ENCODE assay signal across 17 cellular contexts in the genomic region with DNA sequence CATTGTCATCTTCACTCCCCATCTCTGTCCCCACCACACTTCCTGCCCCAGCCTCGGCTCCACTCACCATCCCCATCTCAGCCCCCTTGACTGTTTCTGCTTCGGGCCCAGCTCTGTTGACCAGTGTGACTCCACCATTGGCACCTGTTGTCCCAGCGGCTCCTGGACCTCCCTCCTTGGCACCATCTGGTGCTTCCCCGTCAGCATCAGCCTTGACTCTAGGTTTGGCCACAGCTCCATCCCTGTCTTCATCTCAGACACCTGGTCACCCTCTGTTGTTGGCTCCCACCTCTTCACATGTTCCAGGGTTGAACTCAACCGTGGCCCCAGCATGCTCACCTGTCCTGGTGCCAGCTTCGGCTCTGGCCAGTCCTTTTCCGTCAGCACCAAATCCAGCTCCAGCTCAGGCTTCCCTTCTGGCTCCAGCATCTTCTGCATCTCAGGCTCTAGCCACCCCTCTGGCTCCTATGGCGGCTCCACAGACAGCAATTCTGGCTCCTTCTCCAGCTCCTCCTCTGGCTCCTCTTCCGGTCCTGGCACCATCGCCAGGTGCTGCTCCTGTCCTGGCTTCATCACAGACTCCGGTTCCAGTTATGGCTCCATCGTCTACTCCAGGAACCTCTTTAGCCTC. TPM values are rescaled to one million over a fixed set of nuclear protein-coding genes. Genes with fewer than 3 reads are reported as not detected.
DNase-seq lines count a peak whose midpoint lies in the region; ATAC-seq, FAIRE-seq and TF ChIP-seq lines count a peak whose summit lies in the region.
"Had no signal": no experiment of that assay in that cellular context is flagged by ENCODE, and none has a peak within 500 bp of the region (broad histone marks: within the 10 kb centered on the region; RNA-seq: fewer than 3 reads in every experiment).

No MANE protein-coding gene starts in this region.

- TSS peak; percentile 22 for BruUV-seq in HepG2 (replicated peaks; lab: Mats Ljungman, UMichigan)

- H3K36me3 ChIP-seq in heart right ventricle (peaks cover 4 to 100% (median 57%) of the 10 kb centered on the region in 9 donors), HepG2 (replicated peaks in 1 of 2; ENCODE audit: control insufficient read depth in 1 of 2, insufficient read depth in 2 of 2, low read length in 2 of 2) (peaks cover 63 to 81% of the 10 kb centered on the region in 2 experiments)

- no peak for TF ChIP-seq CTCF in heart right ventricle (IDR thresholded peaks at IDR 0.05)
- TF ChIP-seq CTCF in HepG2 (CRISPR knock-in tag; IDR thresholded peaks at IDR 0.05) = no peak

- no peak for TF ChIP-seq EP300 in HepG2 (IDR thresholded peaks at IDR 0.05; ENCODE audit: low read depth in 2 of 2, low read length in 2 of 2)
- TF ChIP-seq EP300 in HepG2 (CRISPR knock-in tag; IDR thresholded peaks at IDR 0.05; ENCODE audit: borderline replicate concordance) = no peak

- no peak for FAIRE-seq in HepG2 (lab: Jason Lieb, UNC)

- H4K20me1 ChIP-seq in HepG2 (ENCODE audit: insufficient read depth, low read length) = no peaks in the 10 kb centered on the region; the same call in 1 of the 2 replicates

- no peak overlapping the region for H3K4me2 ChIP-seq in HepG2 (ENCODE audit: low read depth, low read length)

- H3K4me1 ChIP-seq in heart right ventricle = peaks cover 0 to 27% (median 0%) of the 10 kb centered on the region in 9 donors
- H3K4me1 ChIP-seq in HepG2 (ENCODE audit: insufficient read depth, low read length) = no peaks in the 10 kb centered on the region
- H3K4me1 ChIP-seq: right atrium auricular region, upper lobe of right lung had no signal

- peak overlapping the region; percentile 7 for H3K27ac Mint-ChIP-seq in activated naive CD8-positive, alpha-beta T cell treated with anti-CD3 and anti-CD28 coated beads, Interleukin-2, amount 50 U/mL, for 24 hours

- in situ Hi-C loops in HepG2 (cut with HindIII; ENCODE audit: extremely low pct_ligation_motif_present, low pct_unique_long_range_greater_than_20kb) = no loop called here

- H2AFZ ChIP-seq in HepG2 (ENCODE audit: low read length) = no peak overlapping the region

- TF ChIP-seq POLR2A in HepG2 (IDR thresholded peaks at IDR 0.05; ENCODE audit: insufficient read depth in 1 of 2, low read depth in 2 of 2, low read length in 2 of 2) = no peak

- no peak overlapping the region for H3K9ac ChIP-seq in HepG2 (ENCODE audit: insufficient read depth, low read depth, low read length)

- 87 to 89% methylated on average over 12 of the region's 12 CpGs for WGBS in heart right ventricle, 2 donors
- WGBS in HepG2 (ENCODE audit: low lambda C conversion rate) = 96% methylated on average over 12 of the region's 12 CpGs

- POLR2A ChIA-PET in HepG2 (lab: Yijun Ruan, JAX) = interaction anchor here (0.9 to 1.3 kb wide), 4 partner anchors 14 to 51 kb away, joined by 3 to 4 read pairs (median 3); partner anchors contain the start of gene PHKG2

- no peaks in the 10 kb centered on the region for H3K9me3 Mint-ChIP-seq in activated naive CD8-positive, alpha-beta T cell treated with anti-CD3 and anti-CD28 coated beads, Interleukin-2, amount 50 U/mL, for 24 hours

- H3K36me3 Mint-ChIP-seq in activated naive CD8-positive, alpha-beta T cell treated with anti-CD3 and anti-CD28 coated beads, Interleukin-2, amount 50 U/mL, for 24 hours (ENCODE audit: low read depth) = peaks cover 67% of the 10 kb centered on the region

- no peaks in the 10 kb centered on the region for H3K27me3 Mint-ChIP-seq in activated naive CD8-positive, alpha-beta T cell treated with anti-CD3 and anti-CD28 coated beads, Interleukin-2, amount 50 U/mL, for 24 hours

- TF ChIP-seq RAD21 in HepG2 (CRISPR knock-in tag; IDR thresholded peaks at IDR 0.05) = no peak

- ATAC-seq in left ventricle myocardium superior (peak; percentile 4), heart right ventricle (no peak), HepG2 (no peak; the same call in 1 of the 3 replicates)
- no peak for ATAC-seq in activated naive CD8-positive, alpha-beta T cell treated with anti-CD3 and anti-CD28 coated beads, Interleukin-2, amount 50 U/mL, for 24 hours

- no peak overlapping the region for H3K4me3 ChIP-seq in heart right ventricle
- no peak overlapping the region for H3K4me3 ChIP-seq in HepG2 (replicated peaks in 1 of 3; ENCODE audit: insufficient read depth in 1 of 3, low read depth in 2 of 3, low read length in 3 of 3)
- H3K4me3 ChIP-seq: right atrium auricular region, upper lobe of right lung had no signal

- intact Hi-C loops in left ventricle myocardium superior (cut with micrococcal nuclease) = no loop called here
- intact Hi-C loops in heart right ventricle (cut with DNase I) = no loop called here
- intact Hi-C loops in HepG2 (cut with micrococcal nuclease; ENCODE audit: unreplicated experiment) = no loop called here

- H3K27ac ChIP-seq in heart right ventricle (peak overlapping the region in 3 of 10 donors; percentile 20 to 79 (median 33)), HepG2 (ENCODE audit: extremely low read length, insufficient read depth, low read length) (no peak overlapping the region), substantia nigra (ENCODE audit: low read depth, low read length, poor library complexity, severe bottlenecking) (peak overlapping the region; percentile 33)
- H3K27ac ChIP-seq: right atrium auricular region, upper lobe of right lung had no signal

- no peaks in the 10 kb centered on the region for H3K27me3 ChIP-seq in heart right ventricle
- no peaks in the 10 kb centered on the region for H3K27me3 ChIP-seq in HepG2 (ENCODE audit: control insufficient read depth in 1 of 2, insufficient read depth in 2 of 2, low read length in 2 of 2)
- H3K27me3 ChIP-seq: right atrium auricular region, upper lobe of right lung had no signal

- H3K9me3 ChIP-seq in heart right ventricle (no peaks in the 10 kb centered on the region), HepG2 (ENCODE audit: low read length) (no peaks in the 10 kb centered on the region)
- H3K9me3 ChIP-seq: right atrium auricular region, upper lobe of right lung had no signal

- CTCF ChIA-PET in HepG2 (lab: Yijun Ruan, JAX; ENCODE audit: low intra/inter-chr PET ratio, low total read pairs) = no interaction called here

- no peak overlapping the region for H3K4me3 Mint-ChIP-seq in activated naive CD8-positive, alpha-beta T cell treated with anti-CD3 and anti-CD28 coated beads, Interleukin-2, amount 50 U/mL, for 24 hours

- H3K79me2 ChIP-seq in HepG2 (ENCODE audit: insufficient read depth, low read length) = no peaks in the 10 kb centered on the region

- peaks cover 2% of the 10 kb centered on the region for H3K4me1 Mint-ChIP-seq in activated naive CD8-positive, alpha-beta T cell treated with anti-CD3 and anti-CD28 coated beads, Interleukin-2, amount 50 U/mL, for 24 hours

- DNase-seq in left ventricle myocardium superior (no peak), heart right ventricle (no peak), HepG2 (ENCODE audit: low spot score) (no peak), substantia nigra (lab: John Stamatoyannopoulos, UW) (peak in 2 of 49 donors; percentile 40 to 63), NCI-H524 (lab: John Stamatoyannopoulos, UW) (no peak), SIG-M5 (lab: John Stamatoyannopoulos, UW) (no peak)
- DNase-seq in activated naive CD8-positive, alpha-beta T cell treated with anti-CD3 and anti-CD28 coated beads, Interleukin-2, amount 50 U/mL, for 24 hours = no peak
- DNase-seq in activated CD4-positive, alpha-beta T cell treated with anti-CD3 and anti-CD28 coated beads, Interleukin-2, amount 50 U/mL, for 4 hours = no peak
- DNase-seq: amygdala; DMS153; hippocampal formation; left colon; NCI-H1048; stimulated activated CD4-positive, alpha-beta T cell treated with anti-CD3 and anti-CD28 coated beads, Interleukin-1b, Interleukin-23, amount 100 ng/mL, for 48 hours; T-helper 2 cell; upper lobe of right lung had no signal

RNA-seq across cellular contexts. Expression of gene PHKG2, which starts 24.4 kb away (rescaled TPM):
- 16.7 TPM for total RNA-seq in left ventricle myocardium superior
- 10 to 100 TPM; 12.1 to 21.3 (median 15.0) TPM for total RNA-seq in heart right ventricle
- polyA plus RNA-seq in heart right ventricle = 10 to 100 TPM; 29.1 to 40.7 TPM
- 33.9 and 37.4 TPM in 2 replicates for total RNA-seq in HepG2 (2016; rRNA removed; fragmentation: Illumina TruSeq; extraction: Trizol)
- total RNA-seq in HepG2 (2016; cell fraction: cytosol; rRNA removed; fragmentation: Illumina TruSeq; extraction: Trizol; ENCODE audit: low read depth) = 13.4 TPM in 2 replicates
- total RNA-seq in HepG2 (2016; cell fraction: insoluble cytoplasmic fraction; rRNA removed; fragmentation: Illumina TruSeq; extraction: Trizol) = 32.9 and 41.4 TPM in 2 replicates
- 23.7 and 24.3 TPM in 2 replicates for total RNA-seq in HepG2 (2016; cell fraction: membrane; rRNA removed; fragmentation: Illumina TruSeq; extraction: Trizol)
- total RNA-seq in HepG2 (2016; cell fraction: nucleus; rRNA removed; fragmentation: Illumina TruSeq; extraction: Trizol) = 39.5 and 43.1 TPM in 2 replicates
- 39.8 and 42.1 TPM in 2 replicates for polyA plus RNA-seq in HepG2 (2011; rRNA removed)
- polyA plus RNA-seq in HepG2 (2011; cell fraction: cytosol; rRNA removed) = 22.7 and 30.8 TPM in 2 replicates
- 140 and 166 TPM in 2 replicates for polyA plus RNA-seq in HepG2 (2011; cell fraction: nucleus; rRNA removed)
- 21.4 and 22.8 TPM in 2 replicates for polyA plus RNA-seq in HepG2 (2012)
- 15.4 and 16.5 TPM in 2 replicates for polyA plus RNA-seq in HepG2 (2016; cell fraction: cytosol; fragmentation: Illumina TruSeq; extraction: Trizol; ENCODE audit: low read depth)
- polyA plus RNA-seq in HepG2 (2016; cell fraction: insoluble cytoplasmic fraction; fragmentation: Illumina TruSeq; extraction: Trizol; ENCODE audit: low read depth) = 38.9 and 41.5 TPM in 2 replicates
- 21.3 and 23.8 TPM in 2 replicates for polyA plus RNA-seq in HepG2 (2016; cell fraction: membrane; fragmentation: Illumina TruSeq; extraction: Trizol; ENCODE audit: low read depth)
- 142 and 147 TPM in 2 replicates for polyA plus RNA-seq in HepG2 (2016; cell fraction: nucleus; fragmentation: Illumina TruSeq; extraction: Trizol; ENCODE audit: insufficient read depth, low read depth)
- 53.8 and 68.9 TPM in 2 replicates for polyA minus RNA-seq in HepG2 (2011; rRNA and poly(A)+ RNA removed; ENCODE audit: low replicate concordance)
- 9.0 and 12.9 TPM in 2 replicates for polyA minus RNA-seq in HepG2 (2011; cell fraction: cytosol; rRNA and poly(A)+ RNA removed)
- polyA minus RNA-seq in HepG2 (2011; cell fraction: nucleus; rRNA and poly(A)+ RNA removed) = 38.1 and 40.3 TPM in 2 replicates

RNA-seq across cellular contexts. Expression of gene SRCAP, which starts 24.9 kb away (rescaled TPM):
- total RNA-seq in left ventricle myocardium superior (49.3 TPM), heart right ventricle (10 to 100 TPM; 40.1 to 60.6 (median 46.7) TPM), HepG2 (2016; rRNA removed; fragmentation: Illumina TruSeq; extraction: Trizol) (9.0 and 27.8 TPM in 2 replicates)
- polyA plus RNA-seq in heart right ventricle (10 to 100 TPM in 1 of 2 donors, 1 to 10 TPM in 1; 2.6 to 26.3 TPM), HepG2 (2011; rRNA removed) (4.9 TPM in 2 replicates)
- 13.8 and 14.2 TPM in 2 replicates for total RNA-seq in HepG2 (2016; cell fraction: cytosol; rRNA removed; fragmentation: Illumina TruSeq; extraction: Trizol; ENCODE audit: low read depth)
- total RNA-seq in HepG2 (2016; cell fraction: insoluble cytoplasmic fraction; rRNA removed; fragmentation: Illumina TruSeq; extraction: Trizol) = 9.7 and 19.4 TPM in 2 replicates
- total RNA-seq in HepG2 (2016; cell fraction: membrane; rRNA removed; fragmentation: Illumina TruSeq; extraction: Trizol) = 6.2 and 6.3 TPM in 2 replicates
- total RNA-seq in HepG2 (2016; cell fraction: nucleus; rRNA removed; fragmentation: Illumina TruSeq; extraction: Trizol) = 19.4 and 23.7 TPM in 2 replicates
- 0.72 and 0.78 TPM in 2 replicates for polyA plus RNA-seq in HepG2 (2011; cell fraction: cytosol; rRNA removed)
- 29.7 and 43.5 TPM in 2 replicates for polyA plus RNA-seq in HepG2 (2011; cell fraction: nucleus; rRNA removed)
- 14.4 and 16.2 TPM in 2 replicates for polyA plus RNA-seq in HepG2 (2012)
- polyA plus RNA-seq in HepG2 (2016; cell fraction: cytosol; fragmentation: Illumina TruSeq; extraction: Trizol; ENCODE audit: low read depth) = 0.08 and 0.18 TPM in 2 replicates
- 4.1 and 8.0 TPM in 2 replicates for polyA plus RNA-seq in HepG2 (2016; cell fraction: insoluble cytoplasmic fraction; fragmentation: Illumina TruSeq; extraction: Trizol; ENCODE audit: low read depth)
- polyA plus RNA-seq in HepG2 (2016; cell fraction: membrane; fragmentation: Illumina TruSeq; extraction: Trizol; ENCODE audit: low read depth) = 0.25 and 0.49 TPM in 2 replicates
- polyA plus RNA-seq in HepG2 (2016; cell fraction: nucleus; fragmentation: Illumina TruSeq; extraction: Trizol; ENCODE audit: insufficient read depth, low read depth) = 43.3 and 55.9 TPM in 2 replicates
- 32.0 and 40.1 TPM in 2 replicates for polyA minus RNA-seq in HepG2 (2011; rRNA and poly(A)+ RNA removed; ENCODE audit: low replicate concordance)
- polyA minus RNA-seq in HepG2 (2011; cell fraction: cytosol; rRNA and poly(A)+ RNA removed) = 12.0 and 13.6 TPM in 2 replicates
- 24.1 and 38.5 TPM in 2 replicates for polyA minus RNA-seq in HepG2 (2011; cell fraction: nucleus; rRNA and poly(A)+ RNA removed)

RNA-seq across cellular contexts. Expression of gene CFAP119, which starts 38.0 kb away (rescaled TPM):
- total RNA-seq in left ventricle myocardium superior (1.1 TPM), heart right ventricle (1 to 10 TPM in 5 of 10 donors, under 1 TPM in 5; 0.44 to 2.2 (median 0.90) TPM), HepG2 (2016; rRNA removed; fragmentation: Illumina TruSeq; extraction: Trizol) (1.2 and 6.4 TPM in 2 replicates)
- polyA plus RNA-seq in heart right ventricle (1 to 10 TPM; 1.9 to 2.3 TPM), HepG2 (2011; rRNA removed) (4.0 and 6.4 TPM in 2 replicates)
- 0.51 and 0.71 TPM in 2 replicates for total RNA-seq in HepG2 (2016; cell fraction: cytosol; rRNA removed; fragmentation: Illumina TruSeq; extraction: Trizol; ENCODE audit: low read depth)
- total RNA-seq in HepG2 (2016; cell fraction: insoluble cytoplasmic fraction; rRNA removed; fragmentation: Illumina TruSeq; extraction: Trizol) = 1.4 and 4.0 TPM in 2 replicates
- 0.83 and 1.7 TPM in 2 replicates for total RNA-seq in HepG2 (2016; cell fraction: membrane; rRNA removed; fragmentation: Illumina TruSeq; extraction: Trizol)
- 11.6 and 12.1 TPM in 2 replicates for total RNA-seq in HepG2 (2016; cell fraction: nucleus; rRNA removed; fragmentation: Illumina TruSeq; extraction: Trizol)
- polyA plus RNA-seq in HepG2 (2011; cell fraction: cytosol; rRNA removed) = 1.3 and 2.2 TPM in 2 replicates
- 37.2 and 53.6 TPM in 2 replicates for polyA plus RNA-seq in HepG2 (2011; cell fraction: nucleus; rRNA removed)
- 0.84 and 2.1 TPM in 2 replicates for polyA plus RNA-seq in HepG2 (2012)
- 0.78 and 0.96 TPM in 2 replicates for polyA plus RNA-seq in HepG2 (2016; cell fraction: cytosol; fragmentation: Illumina TruSeq; extraction: Trizol; ENCODE audit: low read depth)
- polyA plus RNA-seq in HepG2 (2016; cell fraction: insoluble cytoplasmic fraction; fragmentation: Illumina TruSeq; extraction: Trizol; ENCODE audit: low read depth) = 0.91 and 1.5 TPM in 2 replicates
- polyA plus RNA-seq in HepG2 (2016; cell fraction: membrane; fragmentation: Illumina TruSeq; extraction: Trizol; ENCODE audit: low read depth) = 0.41 and 1.4 TPM in 2 replicates
- 22.1 and 31.9 TPM in 2 replicates for polyA plus RNA-seq in HepG2 (2016; cell fraction: nucleus; fragmentation: Illumina TruSeq; extraction: Trizol; ENCODE audit: insufficient read depth, low read depth)
- polyA minus RNA-seq in HepG2 (2011; rRNA and poly(A)+ RNA removed; ENCODE audit: low replicate concordance) = 1.5 and 16.0 TPM in 2 replicates
- 0.69 and 1.8 TPM in 2 replicates for polyA minus RNA-seq in HepG2 (2011; cell fraction: cytosol; rRNA and poly(A)+ RNA removed)
- polyA minus RNA-seq in HepG2 (2011; cell fraction: nucleus; rRNA and poly(A)+ RNA removed) = 3.7 and 5.2 TPM in 2 replicates

RNA-seq across cellular contexts. Expression of gene RNF40, which starts 38.3 kb away (rescaled TPM):
- total RNA-seq in left ventricle myocardium superior = 49.3 TPM
- total RNA-seq in heart right ventricle = 10 to 100 TPM; 33.0 to 69.9 (median 42.6) TPM
- polyA plus RNA-seq in heart right ventricle = 10 to 100 TPM; 40.2 to 50.2 TPM
- total RNA-seq in HepG2 (2016; rRNA removed; fragmentation: Illumina TruSeq; extraction: Trizol) = 85.6 and 102 TPM in 2 replicates
- total RNA-seq in HepG2 (2016; cell fraction: cytosol; rRNA removed; fragmentation: Illumina TruSeq; extraction: Trizol; ENCODE audit: low read depth) = 11.9 and 12.0 TPM in 2 replicates
- total RNA-seq in HepG2 (2016; cell fraction: insoluble cytoplasmic fraction; rRNA removed; fragmentation: Illumina TruSeq; extraction: Trizol) = 79.6 and 89.9 TPM in 2 replicates
- 40.5 and 47.1 TPM in 2 replicates for total RNA-seq in HepG2 (2016; cell fraction: membrane; rRNA removed; fragmentation: Illumina TruSeq; extraction: Trizol)
- 55.6 and 65.6 TPM in 2 replicates for total RNA-seq in HepG2 (2016; cell fraction: nucleus; rRNA removed; fragmentation: Illumina TruSeq; extraction: Trizol)
- polyA plus RNA-seq in HepG2 (2011; rRNA removed) = 84.0 and 91.0 TPM in 2 replicates
- polyA plus RNA-seq in HepG2 (2011; cell fraction: cytosol; rRNA removed) = 47.5 and 49.3 TPM in 2 replicates
- polyA plus RNA-seq in HepG2 (2011; cell fraction: nucleus; rRNA removed) = 128 and 147 TPM in 2 replicates
- 44.7 and 52.0 TPM in 2 replicates for polyA plus RNA-seq in HepG2 (2012)
- polyA plus RNA-seq in HepG2 (2016; cell fraction: cytosol; fragmentation: Illumina TruSeq; extraction: Trizol; ENCODE audit: low read depth) = 8.6 and 10.7 TPM in 2 replicates
- polyA plus RNA-seq in HepG2 (2016; cell fraction: insoluble cytoplasmic fraction; fragmentation: Illumina TruSeq; extraction: Trizol; ENCODE audit: low read depth) = 87.6 and 98.5 TPM in 2 replicates
- polyA plus RNA-seq in HepG2 (2016; cell fraction: membrane; fragmentation: Illumina TruSeq; extraction: Trizol; ENCODE audit: low read depth) = 29.9 and 30.8 TPM in 2 replicates
- 131 and 139 TPM in 2 replicates for polyA plus RNA-seq in HepG2 (2016; cell fraction: nucleus; fragmentation: Illumina TruSeq; extraction: Trizol; ENCODE audit: insufficient read depth, low read depth)
- polyA minus RNA-seq in HepG2 (2011; rRNA and poly(A)+ RNA removed; ENCODE audit: low replicate concordance) = 110 and 128 TPM in 2 replicates
- 42.3 and 58.2 TPM in 2 replicates for polyA minus RNA-seq in HepG2 (2011; cell fraction: cytosol; rRNA and poly(A)+ RNA removed)
- 34.0 and 43.5 TPM in 2 replicates for polyA minus RNA-seq in HepG2 (2011; cell fraction: nucleus; rRNA and poly(A)+ RNA removed)
